8 cellular contexts compared by ENCODE assay signal in the genomic region with DNA sequence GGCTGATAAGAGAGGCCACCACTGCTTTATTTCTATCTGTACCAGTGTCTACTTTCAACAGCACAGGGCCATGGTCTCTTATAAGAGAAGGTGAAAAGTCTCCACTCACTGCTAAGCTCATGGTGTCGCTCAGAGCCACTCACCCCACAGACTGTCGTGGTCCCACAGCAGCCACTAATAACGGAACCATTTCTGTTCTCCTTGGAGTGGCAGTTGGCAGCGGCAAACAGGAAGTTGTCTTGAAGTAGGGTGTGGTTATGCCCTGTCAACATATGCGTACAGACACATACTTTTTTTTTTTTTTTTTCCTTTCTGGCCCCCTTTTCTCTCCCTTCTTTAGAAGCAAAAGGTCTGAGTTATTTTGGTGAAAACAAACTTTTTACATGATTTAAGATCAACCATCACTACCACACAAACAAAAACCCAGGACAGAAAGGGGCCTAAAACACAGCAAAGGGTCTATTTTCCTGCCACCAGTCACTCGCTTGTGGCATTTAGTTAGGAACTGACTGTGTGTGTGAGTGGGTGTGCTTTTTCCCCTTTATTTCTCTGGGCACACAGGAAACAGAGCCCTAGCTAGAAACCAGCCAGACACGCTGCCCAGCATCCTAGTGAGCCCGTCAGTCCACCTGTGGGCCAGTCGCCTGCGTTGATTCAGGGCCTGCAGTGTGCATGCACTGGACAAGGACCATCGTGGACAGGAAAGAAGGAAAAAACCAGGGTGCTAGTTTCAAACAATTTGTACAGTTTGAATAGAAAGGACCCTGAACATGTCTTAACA.
A peak's percentile ranks its signal among the peaks of the same experiment; 100 is the strongest.
DNase-seq lines count a peak whose midpoint lies in the region; ATAC-seq and TF ChIP-seq lines count a peak whose summit lies in the region.

No MANE protein-coding gene starts in this region.

- ATAC-seq in GM21390 (IDR thresholded peaks at IDR 0.05; ENCODE audit: unreplicated experiment) (peak; percentile 68), left lung (peak; percentile 61)

- H3K36me3 Mint-ChIP-seq in type B pancreatic cell = peaks cover 5% of the 10 kb centered on the region

- H3K9me3 ChIP-seq in left lung = no peaks in the 10 kb centered on the region

- no peaks in the 10 kb centered on the region for H3K27me3 Mint-ChIP-seq in type B pancreatic cell

- no peaks in the 10 kb centered on the region for H3K9me3 Mint-ChIP-seq in type B pancreatic cell

- H3K36me3 ChIP-seq in left lung = no peaks in the 10 kb centered on the region

- no peak overlapping the region for H3K4me3 Mint-ChIP-seq in type B pancreatic cell

- DNase-seq in CD1c-positive myeloid dendritic cell (ENCODE audit: extremely low spot score) (peak; percentile 88), NCI-H2029 (lab: John Stamatoyannopoulos, UW) (peak; percentile 34), left lung (peak in 1 of 2 donors; percentile 70), type B pancreatic cell (ENCODE audit: extremely low spot score, unreplicated experiment) (no peak), EL (no peak), DMS 273 treated with DMSO at 0.1 percent for 48 hours (lab: John Stamatoyannopoulos, UW) (no peak)
- DNase-seq in activated T-cell treated with anti-CD3 and anti-CD28 coated beads, Interleukin-2, amount 50 U/mL, for 1 hour = peak; percentile 58

- no peaks in the 10 kb centered on the region for H3K4me1 Mint-ChIP-seq in type B pancreatic cell (ENCODE audit: unreplicated experiment)

- H3K4me1 ChIP-seq in left lung = peaks cover 35 to 83% of the 10 kb centered on the region in 2 donors

- intact Hi-C loops in left lung (cut with DNase I) = no loop called here

- no peak for TF ChIP-seq CTCF in left lung (IDR thresholded peaks at IDR 0.05)
- no peak for TF ChIP-seq CTCF in type B pancreatic cell (conservative IDR thresholded peaks at IDR 0.05)

- peak overlapping the region; percentile 41 to 83 for H3K27ac ChIP-seq in left lung

- peak overlapping the region; percentile 18 for H3K27ac Mint-ChIP-seq in type B pancreatic cell

- no peaks in the 10 kb centered on the region for H3K27me3 ChIP-seq in left lung

- peak overlapping the region; percentile 16 to 41 for H3K4me3 ChIP-seq in left lung

Comparison
In these comparisons a context has a peak if more than half of its experiments do, and no peak if none do; other contexts are left out.
1. DNase-seq: peak in CD1c-positive myeloid dendritic cell (single experiment), NCI-H2029 (single experiment) and activated T-cell treated with anti-CD3 and anti-CD28 coated beads, Interleukin-2, amount 50 U/mL, for 1 hour (single experiment); none in type B pancreatic cell (single experiment), EL (single experiment) and DMS 273 treated with DMSO at 0.1 percent for 48 hours (single experiment).